1 cellular context compared by ENCODE assay signal in the genomic region with DNA sequence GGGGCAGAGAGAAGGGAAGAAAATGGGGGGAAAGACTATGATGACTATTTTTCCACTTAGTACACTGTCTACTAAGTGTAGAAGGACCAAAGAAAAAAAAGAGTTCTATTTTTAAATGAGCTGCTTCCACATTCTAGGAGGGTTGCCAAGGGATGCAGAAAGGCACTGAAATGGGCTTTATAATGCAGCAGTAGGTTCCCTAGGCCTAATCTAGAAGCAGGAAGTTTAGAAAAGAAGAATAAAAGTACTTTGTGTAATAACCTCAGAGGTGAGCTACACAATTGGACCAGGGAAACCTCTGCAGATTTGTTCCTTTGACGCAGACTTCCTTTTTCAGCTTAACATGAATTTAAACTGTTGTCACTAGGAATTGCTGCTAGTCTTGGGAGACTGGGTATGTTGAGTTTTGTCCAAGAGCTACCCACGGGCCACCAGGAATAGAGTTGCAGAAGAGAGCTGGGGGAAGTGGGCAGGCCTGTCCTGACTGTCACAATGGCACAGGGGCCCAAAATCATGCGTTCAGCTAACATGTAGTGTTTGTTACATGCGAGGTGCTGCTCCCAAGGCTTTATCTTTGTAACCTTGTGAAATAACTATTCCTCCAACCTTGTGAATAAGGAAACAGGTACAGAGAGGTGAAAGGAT.
TF ChIP-seq lines count a peak whose summit lies in the region.

No MANE protein-coding gene starts in this region.

TF ChIP-seq in K562, 482 proteins besides CTCF, POLR2A, EP300 and RAD21 (continued from another document):
- TF ChIP-seq, protein P1, sequence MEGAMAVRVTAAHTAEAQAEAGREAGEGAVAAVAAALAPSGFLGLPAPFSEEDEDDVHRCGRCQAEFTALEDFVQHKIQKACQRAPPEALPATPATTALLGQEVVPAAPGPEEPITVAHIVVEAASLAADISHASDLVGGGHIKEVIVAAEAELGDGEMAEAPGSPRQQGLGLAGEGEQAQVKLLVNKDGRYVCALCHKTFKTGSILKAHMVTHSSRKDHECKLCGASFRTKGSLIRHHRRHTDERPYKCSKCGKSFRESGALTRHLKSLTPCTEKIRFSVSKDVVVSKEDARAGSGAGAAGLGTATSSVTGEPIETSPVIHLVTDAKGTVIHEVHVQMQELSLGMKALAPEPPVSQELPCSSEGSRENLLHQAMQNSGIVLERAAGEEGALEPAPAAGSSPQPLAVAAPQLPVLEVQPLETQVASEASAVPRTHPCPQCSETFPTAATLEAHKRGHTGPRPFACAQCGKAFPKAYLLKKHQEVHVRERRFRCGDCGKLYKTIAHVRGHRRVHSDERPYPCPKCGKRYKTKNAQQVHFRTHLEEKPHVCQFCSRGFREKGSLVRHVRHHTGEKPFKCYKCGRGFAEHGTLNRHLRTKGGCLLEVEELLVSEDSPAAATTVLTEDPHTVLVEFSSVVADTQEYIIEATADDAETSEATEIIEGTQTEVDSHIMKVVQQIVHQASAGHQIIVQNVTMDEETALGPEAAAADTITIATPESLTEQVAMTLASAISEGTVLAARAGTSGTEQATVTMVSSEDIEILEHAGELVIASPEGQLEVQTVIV (CRISPR knock-in tag; IDR thresholded peaks at IDR 0.05; ENCODE audit: borderline replicate concordance) = no peak
